ENCODE assay signal across 13 cellular contexts in genomic region chr15:66780172-66780972, GRCh38.
DNase-seq lines count a peak whose midpoint lies in the region; ATAC-seq and TF ChIP-seq lines count a peak whose summit lies in the region.
"Had no signal": no experiment of that assay in that cellular context is flagged by ENCODE, and none has a peak within 500 bp of the region (broad histone marks: within the 10 kb centered on the region; RNA-seq: fewer than 3 reads in every experiment).

No MANE protein-coding gene starts in this region.

- ATAC-seq in right lobe of liver (no peak), GM23338 (no peak; the same call in 2 of the 3 replicates)
- no peak for ATAC-seq in naive thymus-derived CD4-positive, alpha-beta T cell
- ATAC-seq: activated T-helper 17 cell treated with anti-CD3 and anti-CD28 coated beads, Interleukin-2, amount 50 U/mL, for 72 hours; stimulated activated naive CD8-positive, alpha-beta T cell treated with anti-CD3 and anti-CD28 coated beads, Interleukin-15, Interleukin-2, amounts not matched to agents 100 U/mL and 50 U/mL, for 24 hours had no signal

- BruUV-seq in A673 (replicated peaks; lab: Mats Ljungman, UMichigan) (no TSS peak), mammary epithelial cell (replicated peaks; lab: Mats Ljungman, UMichigan) (no TSS peak)

- in situ Hi-C loops in mammary epithelial cell (cut with MboI; ENCODE audit: low sequenced_read_pairs in 2 of 2): loop anchor here in 1 of 2 donors (10.0 kb wide), 1 partner anchor 64 kb away; no protein-coding TSS in a partner anchor

- H3K27ac Mint-ChIP-seq in GM23338: no peak overlapping the region; the same call in 1 of the 2 replicates
- no peak overlapping the region for H3K27ac Mint-ChIP-seq in naive thymus-derived CD4-positive, alpha-beta T cell
- H3K27ac Mint-ChIP-seq: activated T-helper 17 cell treated with anti-CD3 and anti-CD28 coated beads, Interleukin-2, amount 50 U/mL, for 72 hours; T-helper 1 cell treated with Interleukin-12 subunit alpha and Interleukin-12 subunit beta and Interleukin-4 antibody, amounts not matched to agents 30 μg/mL and 1 μg/mL, for 36 hours had no signal

- H3K36me3 ChIP-seq in A673 (ENCODE audit: insufficient read depth, low read length, poor library complexity, severe bottlenecking) (peaks cover 7% of the 10 kb centered on the region), mammary epithelial cell (ENCODE audit: insufficient read depth, low read length) (no peaks in the 10 kb centered on the region), right lobe of liver (no peaks in the 10 kb centered on the region), GM23338 (ENCODE audit: insufficient read depth) (no peaks in the 10 kb centered on the region)
- no peaks in the 10 kb centered on the region for H3K36me3 ChIP-seq in naive thymus-derived CD4-positive, alpha-beta T cell (ENCODE audit: control insufficient read depth in 2 of 3, insufficient read depth in 3 of 3, low read length in 3 of 3)

- H3K27ac ChIP-seq in A673 (ENCODE audit: low read depth, low read length, poor library complexity, severe bottlenecking) (peak overlapping the region; percentile 69), mammary epithelial cell (ENCODE audit: insufficient read depth, low read depth, low read length) (no peak overlapping the region), right lobe of liver (peak overlapping the region in 2 of 3 donors; percentile 79 to 89), GM23338 (ENCODE audit: low read depth) (no peak overlapping the region)
- H3K27ac ChIP-seq in naive thymus-derived CD4-positive, alpha-beta T cell (ENCODE audit: low read depth, low read length): no peak overlapping the region

- H4K20me1 ChIP-seq in mammary epithelial cell (ENCODE audit: insufficient read depth, low read length) (no peaks in the 10 kb centered on the region), GM23338 (replicated peaks; ENCODE audit: insufficient read depth) (no peaks in the 10 kb centered on the region)

- H3K9ac ChIP-seq in mammary epithelial cell (ENCODE audit: insufficient read depth, low read length): no peak overlapping the region

- H3K36me3 Mint-ChIP-seq in GM23338 (ENCODE audit: low read depth): no peaks in the 10 kb centered on the region
- H3K36me3 Mint-ChIP-seq in naive thymus-derived CD4-positive, alpha-beta T cell: no peaks in the 10 kb centered on the region
- H3K36me3 Mint-ChIP-seq: CD4-positive, CD25-positive, alpha-beta regulatory T cell had no signal

- H3F3A ChIP-seq in GM23338 (replicated peaks; ENCODE audit: low read depth): no peaks in the 10 kb centered on the region

- H3K27me3 Mint-ChIP-seq in GM23338 (ENCODE audit: insufficient read depth, low read depth, poor library complexity): peaks cover 6% of the 10 kb centered on the region
- peaks cover 0 to 5% (median under 1%) of the 10 kb centered on the region in 5 donors for H3K27me3 Mint-ChIP-seq in naive thymus-derived CD4-positive, alpha-beta T cell

- no peak for TF ChIP-seq CTCF in A673 (conservative IDR thresholded peaks at IDR 0.05; ENCODE audit: low read depth, low read length)
- TF ChIP-seq CTCF in mammary epithelial cell (conservative IDR thresholded peaks at IDR 0.05 in 1 of 2, IDR thresholded peaks at IDR 0.05 in 1 of 2; ENCODE audit: extremely low read depth in 1 of 2, insufficient read depth in 1 of 2, low read depth in 1 of 2, low read length in 2 of 2): no peak
- no peak for TF ChIP-seq CTCF in right lobe of liver (IDR thresholded peaks at IDR 0.05)
- TF ChIP-seq CTCF in GM23338 (conservative IDR thresholded peaks at IDR 0.05; ENCODE audit: low read depth in 2 of 2): no peak

- no peaks in the 10 kb centered on the region for H3K27me3 ChIP-seq in A673 (replicated peaks; ENCODE audit: insufficient read depth, low read depth, low read length, poor library complexity)
- no peaks in the 10 kb centered on the region for H3K27me3 ChIP-seq in mammary epithelial cell (ENCODE audit: insufficient read depth, low read length)
- H3K27me3 ChIP-seq in right lobe of liver: no peaks in the 10 kb centered on the region
- H3K27me3 ChIP-seq in GM23338 (ENCODE audit: insufficient read depth): no peaks in the 10 kb centered on the region
- H3K27me3 ChIP-seq in naive thymus-derived CD4-positive, alpha-beta T cell (ENCODE audit: control insufficient read depth in 2 of 2, insufficient read depth in 2 of 2, low read length in 2 of 2): peaks cover 0 to 4% of the 10 kb centered on the region in 2 donors

- H3K4me3 ChIP-seq in A673 (ENCODE audit: low read depth, low read length, poor library complexity, severe bottlenecking): no peak overlapping the region
- no peak overlapping the region for H3K4me3 ChIP-seq in mammary epithelial cell (replicated peaks in 1 of 3; ENCODE audit: insufficient read depth in 1 of 3, low read depth in 2 of 3, low read length in 3 of 3)
- H3K4me3 ChIP-seq in right lobe of liver: no peak overlapping the region
- no peak overlapping the region for H3K4me3 ChIP-seq in GM23338
- H3K4me3 ChIP-seq in naive thymus-derived CD4-positive, alpha-beta T cell (ENCODE audit: low read length): no peak overlapping the region

- intact Hi-C loops in A673 (cut with micrococcal nuclease; ENCODE audit: unreplicated experiment) (no loop called here), mammary epithelial cell (cut with micrococcal nuclease) (loop anchor here (5.0 kb wide), 1 partner anchor 122 kb away; no protein-coding TSS in a partner anchor), right lobe of liver (cut with DNase I) (loop anchor here in 1 of 2 donors (10.0 kb wide), 1 partner anchor 64 kb away; no protein-coding TSS in a partner anchor)
- intact Hi-C loops in naive thymus-derived CD4-positive, alpha-beta T cell (cut with micrococcal nuclease): no loop called here

- no peaks in the 10 kb centered on the region for H3K9me3 Mint-ChIP-seq in GM23338
- no peaks in the 10 kb centered on the region for H3K9me3 Mint-ChIP-seq in naive thymus-derived CD4-positive, alpha-beta T cell
- H3K9me3 Mint-ChIP-seq: activated T-helper 17 cell treated with anti-CD3 and anti-CD28 coated beads, Interleukin-2, amount 50 U/mL, for 72 hours; CD4-positive, CD25-positive, alpha-beta regulatory T cell; T-helper 1 cell treated with Interleukin-12 subunit alpha and Interleukin-12 subunit beta and Interleukin-4 antibody, amounts not matched to agents 30 μg/mL and 1 μg/mL, for 36 hours had no signal

- CTCF ChIA-PET in A673 (lab: Charles Lee) (interaction anchor here (0.7 kb wide), 1 partner anchor 161 kb away, joined by 4 read pairs; no protein-coding TSS in a partner anchor), mammary epithelial cell (lab: Charles Lee; ENCODE audit: low non-redundant PET) (no interaction called here)
- CTCF ChIA-PET in naive thymus-derived CD4-positive, alpha-beta T cell (lab: Charles Lee): no interaction called here

- POLR2A ChIA-PET in A673 (lab: Charles Lee; ENCODE audit: low non-redundant PET): no interaction called here
- POLR2A ChIA-PET in naive thymus-derived CD4-positive, alpha-beta T cell (lab: Charles Lee): no interaction called here

- H3K79me2 ChIP-seq in mammary epithelial cell (ENCODE audit: insufficient read depth, low read length) (no peaks in the 10 kb centered on the region), GM23338 (replicated peaks; ENCODE audit: insufficient read depth) (no peaks in the 10 kb centered on the region)

- H2AFZ ChIP-seq in mammary epithelial cell (ENCODE audit: low read depth, low read length): peak overlapping the region; percentile 89
- no peak overlapping the region for H2AFZ ChIP-seq in GM23338

- TF ChIP-seq POLR2A in right lobe of liver (IDR thresholded peaks at IDR 0.05): no peak

- peaks cover 9% of the 10 kb centered on the region; the same call in 2 of the 3 replicates for H3K4me1 Mint-ChIP-seq in GM23338
- H3K4me1 Mint-ChIP-seq in naive thymus-derived CD4-positive, alpha-beta T cell: no peaks in the 10 kb centered on the region
- H3K4me1 Mint-ChIP-seq: activated T-helper 17 cell treated with anti-CD3 and anti-CD28 coated beads, Interleukin-2, amount 50 U/mL, for 72 hours; CD4-positive, CD25-positive, alpha-beta regulatory T cell had no signal

- no peaks in the 10 kb centered on the region for H3K9me2 ChIP-seq in GM23338 (ENCODE audit: insufficient read depth)

- DNase-seq in A673 (ENCODE audit: low spot score) (peak; percentile 55), HT1080 (ENCODE audit: low read depth) (peak; percentile 96), mammary epithelial cell (peak; percentile 68), right lobe of liver (peak in 1 of 3 donors; percentile 45), cerebellar nuclear complex (lab: John Stamatoyannopoulos, UW) (no peak), NOMO-1 treated with dmso at 0.1 percent for 144 hours (lab: John Stamatoyannopoulos, UW; ENCODE audit: unreplicated experiment) (no peak), GM23338 (ENCODE audit: low spot score) (no peak)
- no peak for DNase-seq in naive thymus-derived CD4-positive, alpha-beta T cell
- DNase-seq: NCI-H1417 treated with DMSO at 0.1 percent for 48 hours; stimulated activated naive CD8-positive, alpha-beta T cell treated with anti-CD3 and anti-CD28 coated beads, Interleukin-15, Interleukin-2, amounts not matched to agents 100 U/mL and 50 U/mL, for 24 hours had no signal

- H3K9me3 ChIP-seq in A673 (ENCODE audit: low read depth, low read length, poor library complexity, severe bottlenecking) (no peaks in the 10 kb centered on the region), mammary epithelial cell (replicated peaks; ENCODE audit: insufficient read depth, low read length) (no peaks in the 10 kb centered on the region), right lobe of liver (no peaks in the 10 kb centered on the region)
- H3K9me3 ChIP-seq in naive thymus-derived CD4-positive, alpha-beta T cell (ENCODE audit: control insufficient read depth in 2 of 3, low read length in 3 of 3): no peaks in the 10 kb centered on the region

- dilution Hi-C loops in mammary epithelial cell (cut with HindIII; ENCODE audit: low sequenced_read_pairs): no loop called here

- WGBS in mammary epithelial cell (ENCODE audit: low coverage, missing lambda C conversion rate): 43% methylated on average over 17 of the region's 21 CpGs
- 100% methylated on average over 1 of the region's 21 CpGs for WGBS in right lobe of liver (ENCODE audit: insufficient coverage, low coverage, low lambda C conversion rate, missing lambda C conversion rate)

- peaks cover 28% of the 10 kb centered on the region for H3K4me1 ChIP-seq in A673 (ENCODE audit: insufficient read depth, low read length, poor library complexity, severe bottlenecking)
- H3K4me1 ChIP-seq in mammary epithelial cell (ENCODE audit: insufficient read depth, low read length): peaks cover 18% of the 10 kb centered on the region
- H3K4me1 ChIP-seq in right lobe of liver: peaks cover 0 to 12% (median 8%) of the 10 kb centered on the region in 4 donors
- 0 out of 2 replicates have a peak, but pooled peaks cover 4% of the 10 kb centered on the region for H3K4me1 ChIP-seq in GM23338 (ENCODE audit: insufficient read depth)
- H3K4me1 ChIP-seq in naive thymus-derived CD4-positive, alpha-beta T cell (ENCODE audit: control insufficient read depth in 2 of 2, insufficient read depth in 2 of 2, low read length in 2 of 2): no peaks in the 10 kb centered on the region

- H3K4me2 ChIP-seq in mammary epithelial cell (ENCODE audit: insufficient read depth, low read depth, low read length) (peak overlapping the region; percentile 51), GM23338 (no peak overlapping the region)

- no peak overlapping the region for H3K4me3 Mint-ChIP-seq in GM23338
- no peak overlapping the region for H3K4me3 Mint-ChIP-seq in naive thymus-derived CD4-positive, alpha-beta T cell
- H3K4me3 Mint-ChIP-seq: activated T-helper 17 cell treated with anti-CD3 and anti-CD28 coated beads, Interleukin-2, amount 50 U/mL, for 72 hours; CD4-positive, CD25-positive, alpha-beta regulatory T cell; T-helper 1 cell treated with Interleukin-12 subunit alpha and Interleukin-12 subunit beta and Interleukin-4 antibody, amounts not matched to agents 30 μg/mL and 1 μg/mL, for 36 hours had no signal

Comparison
In these comparisons a context has a peak if more than half of its experiments do, and no peak if none do; other contexts are left out.
1. DNase-seq: peak in A673 (single experiment), HT1080 (single experiment) and mammary epithelial cell (single experiment); none in cerebellar nuclear complex (0 of 2), NOMO-1 treated with dmso at 0.1 percent for 144 hours (single experiment), GM23338 (single experiment) and naive thymus-derived CD4-positive, alpha-beta T cell (0 of 9).
2. H3K27ac ChIP-seq: peak in A673 (single experiment) and right lobe of liver (2 of 3); none in mammary epithelial cell (single experiment), GM23338 (single experiment) and naive thymus-derived CD4-positive, alpha-beta T cell (single experiment).